ENCODE assay signal across 8 cellular contexts in genomic region chr17:38750312-38751121, GRCh38. TPM values are rescaled to one million over a fixed set of nuclear protein-coding genes. Genes with fewer than 3 reads are reported as not detected.
DNase-seq lines count a peak whose midpoint lies in the region; ATAC-seq, FAIRE-seq and TF ChIP-seq lines count a peak whose summit lies in the region.

No MANE protein-coding gene starts in this region.

- POLR2A ChIA-PET in WTC11 (lab: Charles Lee), result no interaction called here

- peak overlapping the region; percentile 99 for H3K4me2 ChIP-seq in hepatocyte

- WGBS in hepatocyte (ENCODE audit: low lambda C conversion rate, missing lambda C conversion rate), result 12% methylated on average over 27 of the region's 28 CpGs

- no peaks in the 10 kb centered on the region for H3K9me2 ChIP-seq in hepatocyte (replicated peaks; ENCODE audit: insufficient read depth)

- intact Hi-C loops in Calu3 (cut with micrococcal nuclease; ENCODE audit: unreplicated experiment), result loop anchor here (2.0 to 5.0 kb wide), 3 partner anchors 48 to 402 kb away; partner anchors contain the start of gene PLXDC1

- H3K36me3 ChIP-seq in hepatocyte (replicated peaks; ENCODE audit: insufficient read depth, low read depth), result no peaks in the 10 kb centered on the region

- DNase-seq in Calu3 (peak; percentile 56), LoVo (ENCODE audit: low spot score) (peak; percentile 30), WTC11 (ENCODE audit: low spot score) (peak; percentile 57), hepatocyte (ENCODE audit: low spot score) (peak; percentile 25), GM20000 (ENCODE audit: low spot score) (no peak), H54 (ENCODE audit: insufficient read length, low spot score) (no peak)
- DNase-seq in stimulated activated effector memory CD8-positive, alpha-beta T cell treated with anti-CD3 and anti-CD28 coated beads, Interleukin-12 subunit alpha, Interleukin-12 subunit beta, amount 100 ng/mL, for 72 hours (ENCODE audit: low spot score in 2 of 2), result no peak

- TF ChIP-seq CTCF in Calu3 (IDR thresholded peaks at IDR 0.05; ENCODE audit: unreplicated experiment) (no peak), WTC11 (IDR thresholded peaks at IDR 0.05) (no peak), hepatocyte (IDR thresholded peaks at IDR 0.05; ENCODE audit: poor library complexity) (no peak), GM20000 (IDR thresholded peaks at IDR 0.05; ENCODE audit: extremely low read depth, missing control alignments) (no peak)

- peaks cover 51% of the 10 kb centered on the region for H3K79me2 ChIP-seq in hepatocyte

- peaks cover 38% of the 10 kb centered on the region for H3K4me1 ChIP-seq in hepatocyte (ENCODE audit: insufficient read depth)

- no peaks in the 10 kb centered on the region for H3K27me3 Mint-ChIP-seq in Calu3 (ENCODE audit: unreplicated experiment)
- H3K27me3 Mint-ChIP-seq in WTC11 (ENCODE audit: low read depth), result peaks cover 2% of the 10 kb centered on the region

- H3K9me3 Mint-ChIP-seq in Calu3 (ENCODE audit: low read depth, unreplicated experiment) (no peaks in the 10 kb centered on the region), WTC11 (no peaks in the 10 kb centered on the region)
- H3K9me3 Mint-ChIP-seq in stimulated activated effector memory CD8-positive, alpha-beta T cell treated with anti-CD3 and anti-CD28 coated beads, Interleukin-12 subunit alpha, Interleukin-12 subunit beta, amount 100 ng/mL, for 72 hours, result no peaks in the 10 kb centered on the region

- no TSS peak for BruUV-seq in Calu3 (replicated peaks; lab: Mats Ljungman, UMichigan)

- ATAC-seq in WTC11, result no peak
- no peak for ATAC-seq in stimulated activated effector memory CD8-positive, alpha-beta T cell treated with anti-CD3 and anti-CD28 coated beads, Interleukin-12 subunit alpha, Interleukin-12 subunit beta, amount 100 ng/mL, for 72 hours
- no peak for ATAC-seq in HG03439 (IDR thresholded peaks at IDR 0.05; ENCODE audit: unreplicated experiment)

- H3K27me3 ChIP-seq in hepatocyte, result no peaks in the 10 kb centered on the region

- peaks cover 8% of the 10 kb centered on the region for H4K20me1 ChIP-seq in hepatocyte (ENCODE audit: insufficient read depth, poor library complexity, severe bottlenecking)

- peak overlapping the region; percentile 56 for H3K4me3 ChIP-seq in hepatocyte

- H3K9me3 ChIP-seq in hepatocyte (ENCODE audit: low read depth), result no peaks in the 10 kb centered on the region

- H3K27ac ChIP-seq in hepatocyte, result peak overlapping the region; percentile 75

- H3K36me3 Mint-ChIP-seq in Calu3 (ENCODE audit: insufficient read depth, unreplicated experiment), result peaks cover 92% of the 10 kb centered on the region
- peaks cover 11% of the 10 kb centered on the region for H3K36me3 Mint-ChIP-seq in WTC11
- H3K36me3 Mint-ChIP-seq in stimulated activated effector memory CD8-positive, alpha-beta T cell treated with anti-CD3 and anti-CD28 coated beads, Interleukin-12 subunit alpha, Interleukin-12 subunit beta, amount 100 ng/mL, for 72 hours, result peaks cover 48% of the 10 kb centered on the region

- H3K27ac Mint-ChIP-seq in Calu3 (ENCODE audit: unreplicated experiment) (peak overlapping the region; percentile 85), WTC11 (peak overlapping the region; percentile 90)
- peak overlapping the region; percentile 96 for H3K27ac Mint-ChIP-seq in stimulated activated effector memory CD8-positive, alpha-beta T cell treated with anti-CD3 and anti-CD28 coated beads, Interleukin-12 subunit alpha, Interleukin-12 subunit beta, amount 100 ng/mL, for 72 hours

- no peak for FAIRE-seq in H54 (lab: Jason Lieb, UNC)

- H3K4me3 Mint-ChIP-seq in Calu3 (ENCODE audit: low read depth, unreplicated experiment), result peak overlapping the region; percentile 78
- H3K4me3 Mint-ChIP-seq in WTC11, result peak overlapping the region; percentile 97
- H3K4me3 Mint-ChIP-seq in stimulated activated effector memory CD8-positive, alpha-beta T cell treated with anti-CD3 and anti-CD28 coated beads, Interleukin-12 subunit alpha, Interleukin-12 subunit beta, amount 100 ng/mL, for 72 hours, result peak overlapping the region; percentile 85

- no peak for TF ChIP-seq POLR2A in H54 (IDR thresholded peaks at IDR 0.05; ENCODE audit: low read depth, low read length)

- H3K4me1 Mint-ChIP-seq in Calu3 (ENCODE audit: low read depth, unreplicated experiment), result peaks cover 44% of the 10 kb centered on the region
- H3K4me1 Mint-ChIP-seq in WTC11, result peaks cover 29% of the 10 kb centered on the region
- H3K4me1 Mint-ChIP-seq in stimulated activated effector memory CD8-positive, alpha-beta T cell treated with anti-CD3 and anti-CD28 coated beads, Interleukin-12 subunit alpha, Interleukin-12 subunit beta, amount 100 ng/mL, for 72 hours, result peaks cover 73% of the 10 kb centered on the region

- CTCF ChIA-PET in Calu3 (lab: Charles Lee) (interaction anchor here (0.6 to 1.9 kb wide), 9 partner anchors 15 to 496 kb away, joined by 3 to 11 read pairs (median 3); partner anchors contain the start of genes ARHGAP23 and LASP1), WTC11 (lab: Charles Lee) (interaction anchor here (1.0 to 4.4 kb wide), 4 partner anchors 15 to 192 kb away, joined by 3 to 45 read pairs (median 5); no protein-coding TSS in a partner anchor)

- H2AFZ ChIP-seq in hepatocyte, result peak overlapping the region; percentile 66

TF ChIP-seq in WTC11, 78 proteins besides CTCF, POLR2A, EP300 and RAD21:
- TF ChIP-seq PRRX2 (CRISPR knock-in tag; IDR thresholded peaks at IDR 0.05) (no peak), SOX15 (CRISPR knock-in tag; IDR thresholded peaks at IDR 0.05) (no peak), TCF7 (CRISPR knock-in tag; IDR thresholded peaks at IDR 0.05; ENCODE audit: low read depth) (no peak), NR2C2 (CRISPR knock-in tag; IDR thresholded peaks at IDR 0.05) (no peak), E2F1 (CRISPR knock-in tag; IDR thresholded peaks at IDR 0.05) (no peak), MLX (CRISPR knock-in tag; IDR thresholded peaks at IDR 0.05) (no peak)

RNA-seq across cellular contexts. Expression of gene PSMB3, which starts 2.0 kb away (rescaled TPM):
- total RNA-seq in Calu3 (2022), result 893 and 935 TPM in 2 replicates
- 266 to 273 TPM (median 266 TPM) in 3 replicates for total RNA-seq in WTC11 (2021)
- 127 and 166 TPM in 2 replicates for total RNA-seq in hepatocyte
- polyA plus RNA-seq in hepatocyte, result 252 and 275 TPM in 2 replicates

RNA-seq across cellular contexts. Expression of gene PCGF2, which starts 2.4 kb away (rescaled TPM):
- total RNA-seq in Calu3 (2022) (196 and 205 TPM in 2 replicates), WTC11 (2021) (102 to 111 TPM (median 104 TPM) in 3 replicates), hepatocyte (7.2 and 8.7 TPM in 2 replicates)
- 11.0 and 13.0 TPM in 2 replicates for polyA plus RNA-seq in hepatocyte

RNA-seq across cellular contexts. Expression of gene CISD3, which starts 20.4 kb away (rescaled TPM):
- total RNA-seq in Calu3 (2022) (101 and 109 TPM in 2 replicates), WTC11 (2021) (12.1 to 15.7 TPM (median 15.6 TPM) in 3 replicates), hepatocyte (4.9 and 5.0 TPM in 2 replicates)
- polyA plus RNA-seq in hepatocyte, result 37.0 and 41.6 TPM in 2 replicates

RNA-seq across cellular contexts. Expression of gene MLLT6, which starts 45.4 kb away (rescaled TPM):
- total RNA-seq in Calu3 (2022), result 463 and 498 TPM in 2 replicates
- 34.4 to 48.0 TPM (median 36.6 TPM) in 3 replicates for total RNA-seq in WTC11 (2021)
- total RNA-seq in hepatocyte, result 27.5 and 31.2 TPM in 2 replicates
- 10.6 and 11.0 TPM in 2 replicates for polyA plus RNA-seq in hepatocyte

RNA-seq across cellular contexts. Expression of gene PIP4K2B, which starts 48.8 kb away (rescaled TPM):
- total RNA-seq in Calu3 (2022) (101 and 120 TPM in 2 replicates), WTC11 (2021) (54.0 to 61.9 TPM (median 57.3 TPM) in 3 replicates), hepatocyte (39.3 and 46.8 TPM in 2 replicates)
- 8.2 and 11.1 TPM in 2 replicates for polyA plus RNA-seq in hepatocyte

Comparison
In these comparisons a context has a peak if more than half of its experiments do, and no peak if none do; other contexts are left out.
1. DNase-seq: peak in Calu3 (single experiment), LoVo (single experiment), WTC11 (single experiment) and hepatocyte (single experiment); none in stimulated activated effector memory CD8-positive, alpha-beta T cell treated with anti-CD3 and anti-CD28 coated beads, Interleukin-12 subunit alpha, Interleukin-12 subunit beta, amount 100 ng/mL, for 72 hours (0 of 2), GM20000 (single experiment) and H54 (single experiment).
2. RNA of gene PCGF2, which starts 2.4 kb away (total RNA-seq): 196 to 205 TPM in Calu3 and 102 to 111 TPM in WTC11; 7.2 to 8.7 TPM in hepatocyte; every median in the first group is over 10 times any median in the second.
3. Peak in every context shown above with its lines, with median percentiles within 50 percentile points of each other: H3K27ac Mint-ChIP-seq and H3K4me3 Mint-ChIP-seq.